9 cellular contexts compared by ENCODE assay signal in the genomic region with DNA sequence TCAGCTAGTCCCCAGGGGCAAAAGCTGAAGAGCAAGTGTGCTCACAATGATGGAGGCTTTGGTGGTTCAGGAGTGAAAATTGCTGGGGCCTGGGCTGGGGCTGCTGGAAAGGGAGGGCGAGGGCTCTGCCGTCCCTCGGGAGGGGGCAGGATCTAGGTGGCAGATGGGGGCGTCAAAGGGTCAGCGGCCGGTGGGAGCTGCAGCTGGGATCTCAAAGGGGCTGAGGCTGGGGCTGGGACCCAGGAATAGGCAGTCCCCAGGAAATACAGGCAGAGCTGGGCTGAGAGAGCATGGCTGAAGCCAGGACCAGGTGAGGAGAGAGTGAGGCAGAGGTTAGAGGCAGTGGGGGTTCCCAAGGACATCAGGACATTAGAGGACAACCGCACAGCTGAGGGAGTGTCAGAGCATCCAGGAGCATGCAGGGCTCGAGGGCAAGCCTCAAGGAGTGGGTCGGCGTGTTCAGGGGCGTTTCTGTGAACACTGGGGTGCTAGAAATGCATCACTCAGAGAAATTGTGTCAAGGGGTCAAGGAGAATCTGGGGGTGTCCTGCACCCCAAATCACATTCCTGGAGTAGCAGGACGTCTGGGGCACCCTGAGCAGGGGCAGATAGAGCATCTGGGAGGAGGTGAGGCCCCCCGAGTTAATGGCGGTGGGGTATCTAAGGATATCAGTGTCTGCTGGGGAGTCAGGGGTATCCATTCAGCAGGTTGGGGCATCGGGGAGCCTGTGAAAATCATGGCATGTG. TPM values are rescaled to one million over a fixed set of nuclear protein-coding genes. Genes with fewer than 3 reads are reported as not detected.
DNase-seq lines count a peak whose midpoint lies in the region; ATAC-seq and TF ChIP-seq lines count a peak whose summit lies in the region.
"Had no signal": no experiment of that assay in that cellular context is flagged by ENCODE, and none has a peak within 500 bp of the region (broad histone marks: within the 10 kb centered on the region; RNA-seq: fewer than 3 reads in every experiment).

No MANE protein-coding gene starts in this region.

- H3K27ac Mint-ChIP-seq in natural killer cell treated with Interleukin-12 subunit alpha and Interleukin-12 subunit beta and Interleukin-15 and Interleukin-18, amount 100 ng/mL, for 72 hours = no peak overlapping the region

- ATAC-seq in natural killer cell treated with Interleukin-12 subunit alpha and Interleukin-12 subunit beta and Interleukin-15 and Interleukin-18, amount 100 ng/mL, for 72 hours = no peak
- no peak for ATAC-seq in GM18511 (IDR thresholded peaks at IDR 0.05; ENCODE audit: unreplicated experiment)

- no peak for TF ChIP-seq CTCF in AG10803 (conservative IDR thresholded peaks at IDR 0.05; ENCODE audit: low read length)

- H3K4me1 ChIP-seq in duodenal mucosa (ENCODE audit: control insufficient read depth in 1 of 2, insufficient read depth in 2 of 2, low read length in 2 of 2) = peaks cover 12 to 15% of the 10 kb centered on the region in 2 donors

- H3K9me3 Mint-ChIP-seq in natural killer cell treated with Interleukin-12 subunit alpha and Interleukin-12 subunit beta and Interleukin-15 and Interleukin-18, amount 100 ng/mL, for 72 hours = no peaks in the 10 kb centered on the region

- H3K9me3 ChIP-seq in MG63 (no peaks in the 10 kb centered on the region), duodenal mucosa (ENCODE audit: control insufficient read depth in 1 of 2, low read length in 2 of 2) (no peaks in the 10 kb centered on the region)
- H3K9me3 ChIP-seq: neutrophil had no signal

- H3K36me3 ChIP-seq in MG63 (peaks cover 3% of the 10 kb centered on the region; the same call in 1 of the 2 replicates), duodenal mucosa (ENCODE audit: control insufficient read depth in 1 of 2, insufficient read depth in 2 of 2, low read length in 2 of 2) (no peaks in the 10 kb centered on the region)

- DNase-seq in AG10803 (ENCODE audit: low read depth) = no peak
- DNase-seq in MG63 = no peak
- DNase-seq in natural killer cell treated with Interleukin-12 subunit alpha and Interleukin-12 subunit beta and Interleukin-15 and Interleukin-18, amount 100 ng/mL, for 72 hours (ENCODE audit: low spot score) = no peak
- no peak for DNase-seq in putamen (ENCODE audit: low spot score)
- no peak for DNase-seq in SK-N-DZ (ENCODE audit: low spot score)
- no peak for DNase-seq in NCI-H2081 treated with DMSO at 0.1 percent for 48 hours (lab: John Stamatoyannopoulos, UW)

- H3K27me3 Mint-ChIP-seq in natural killer cell treated with Interleukin-12 subunit alpha and Interleukin-12 subunit beta and Interleukin-15 and Interleukin-18, amount 100 ng/mL, for 72 hours = no peaks in the 10 kb centered on the region

- H3K9ac ChIP-seq in duodenal mucosa (ENCODE audit: low read depth in 1 of 2, low read length in 2 of 2) = no peak overlapping the region

- H3K4me3 ChIP-seq in AG10803 (ENCODE audit: low read length) = peak overlapping the region; percentile 57
- peak overlapping the region; percentile 25 for H3K4me3 ChIP-seq in MG63
- H3K4me3 ChIP-seq in duodenal mucosa (ENCODE audit: low read depth in 1 of 2, low read length in 2 of 2) = peak overlapping the region; percentile 42 to 60

- H3K27ac ChIP-seq in duodenal mucosa (ENCODE audit: low read depth, low read length) = no peak overlapping the region
- H3K27ac ChIP-seq: neutrophil had no signal

- no peaks in the 10 kb centered on the region for H3K27me3 ChIP-seq in MG63
- H3K27me3 ChIP-seq in duodenal mucosa (ENCODE audit: control insufficient read depth in 1 of 2, insufficient read depth in 2 of 2, low read length in 2 of 2) = no peaks in the 10 kb centered on the region

- H3K36me3 Mint-ChIP-seq in natural killer cell treated with Interleukin-12 subunit alpha and Interleukin-12 subunit beta and Interleukin-15 and Interleukin-18, amount 100 ng/mL, for 72 hours = no peaks in the 10 kb centered on the region

- H3K4me3 Mint-ChIP-seq in natural killer cell treated with Interleukin-12 subunit alpha and Interleukin-12 subunit beta and Interleukin-15 and Interleukin-18, amount 100 ng/mL, for 72 hours = peak overlapping the region; percentile 61

- H3K4me1 Mint-ChIP-seq in natural killer cell treated with Interleukin-12 subunit alpha and Interleukin-12 subunit beta and Interleukin-15 and Interleukin-18, amount 100 ng/mL, for 72 hours (ENCODE audit: low read depth in 2 of 2) = peaks cover 32 to 36% of the 10 kb centered on the region in 2 donors

RNA-seq across cellular contexts. Expression of gene SYNE4, which starts 1.2 kb away (rescaled TPM):
- 0.22 and 0.23 TPM in 2 replicates for total RNA-seq in MG63 (2014; rRNA removed; shearing (Covaris generic); ENCODE audit: low replicate concordance)
- 1 to 10 TPM; 3.0 to 4.5 TPM for total RNA-seq in natural killer cell treated with Interleukin-12 subunit alpha and Interleukin-12 subunit beta and Interleukin-15 and Interleukin-18, amount 100 ng/mL, for 72 hours
- 0.73 and 0.95 TPM in 2 replicates for polyA plus RNA-seq in SK-N-DZ (2014; cell fraction: cytosol; rRNA removed)
- 4.6 and 5.3 TPM in 2 replicates for polyA plus RNA-seq in SK-N-DZ (2014; cell fraction: nucleus; rRNA removed)

RNA-seq across cellular contexts. Expression of gene ALKBH6, which starts 4.2 kb away (rescaled TPM):
- total RNA-seq in MG63 (2014; rRNA removed; shearing (Covaris generic); ENCODE audit: low replicate concordance) = 25.1 and 26.1 TPM in 2 replicates
- total RNA-seq in natural killer cell treated with Interleukin-12 subunit alpha and Interleukin-12 subunit beta and Interleukin-15 and Interleukin-18, amount 100 ng/mL, for 72 hours = 10 to 100 TPM; 64.5 to 68.1 TPM
- 31.8 and 36.6 TPM in 2 replicates for polyA plus RNA-seq in SK-N-DZ (2014; cell fraction: cytosol; rRNA removed)
- 65.3 and 129 TPM in 2 replicates for polyA plus RNA-seq in SK-N-DZ (2014; cell fraction: nucleus; rRNA removed)

RNA-seq across cellular contexts. Expression of gene SDHAF1, which starts 14.8 kb away (rescaled TPM):
- 46.1 and 77.8 TPM in 2 replicates for total RNA-seq in MG63 (2014; rRNA removed; shearing (Covaris generic); ENCODE audit: low replicate concordance)
- total RNA-seq in natural killer cell treated with Interleukin-12 subunit alpha and Interleukin-12 subunit beta and Interleukin-15 and Interleukin-18, amount 100 ng/mL, for 72 hours = 10 to 100 TPM; 17.6 to 21.4 TPM
- polyA plus RNA-seq in SK-N-DZ (2014; cell fraction: cytosol; rRNA removed) = 74.6 and 93.5 TPM in 2 replicates
- 52.2 and 66.7 TPM in 2 replicates for polyA plus RNA-seq in SK-N-DZ (2014; cell fraction: nucleus; rRNA removed)

RNA-seq across cellular contexts. Expression of gene CLIP3, which starts 22.9 kb away (rescaled TPM):
- total RNA-seq in MG63 (2014; rRNA removed; shearing (Covaris generic); ENCODE audit: low replicate concordance) = not detected in 2 replicates
- under 1 TPM; 0.76 to 0.78 TPM for total RNA-seq in natural killer cell treated with Interleukin-12 subunit alpha and Interleukin-12 subunit beta and Interleukin-15 and Interleukin-18, amount 100 ng/mL, for 72 hours
- polyA plus RNA-seq in SK-N-DZ (2014; cell fraction: cytosol; rRNA removed) = 5.6 and 6.8 TPM in 2 replicates
- 2.9 and 8.4 TPM in 2 replicates for polyA plus RNA-seq in SK-N-DZ (2014; cell fraction: nucleus; rRNA removed)

RNA-seq across cellular contexts. Expression of gene THAP8, which starts 44.3 kb away (rescaled TPM):
- total RNA-seq in MG63 (2014; rRNA removed; shearing (Covaris generic); ENCODE audit: low replicate concordance) = 0.72 and 2.1 TPM in 2 replicates
- total RNA-seq in natural killer cell treated with Interleukin-12 subunit alpha and Interleukin-12 subunit beta and Interleukin-15 and Interleukin-18, amount 100 ng/mL, for 72 hours = 1 to 10 TPM in 1 of 2 donors, under 1 TPM in 1; 0.47 to 1.7 TPM
- 8.6 and 8.7 TPM in 2 replicates for polyA plus RNA-seq in SK-N-DZ (2014; cell fraction: cytosol; rRNA removed)
- polyA plus RNA-seq in SK-N-DZ (2014; cell fraction: nucleus; rRNA removed) = 1.1 and 2.1 TPM in 2 replicates
